Comparison of ENCODE assay signal across 8 cellular contexts in the genomic region with DNA sequence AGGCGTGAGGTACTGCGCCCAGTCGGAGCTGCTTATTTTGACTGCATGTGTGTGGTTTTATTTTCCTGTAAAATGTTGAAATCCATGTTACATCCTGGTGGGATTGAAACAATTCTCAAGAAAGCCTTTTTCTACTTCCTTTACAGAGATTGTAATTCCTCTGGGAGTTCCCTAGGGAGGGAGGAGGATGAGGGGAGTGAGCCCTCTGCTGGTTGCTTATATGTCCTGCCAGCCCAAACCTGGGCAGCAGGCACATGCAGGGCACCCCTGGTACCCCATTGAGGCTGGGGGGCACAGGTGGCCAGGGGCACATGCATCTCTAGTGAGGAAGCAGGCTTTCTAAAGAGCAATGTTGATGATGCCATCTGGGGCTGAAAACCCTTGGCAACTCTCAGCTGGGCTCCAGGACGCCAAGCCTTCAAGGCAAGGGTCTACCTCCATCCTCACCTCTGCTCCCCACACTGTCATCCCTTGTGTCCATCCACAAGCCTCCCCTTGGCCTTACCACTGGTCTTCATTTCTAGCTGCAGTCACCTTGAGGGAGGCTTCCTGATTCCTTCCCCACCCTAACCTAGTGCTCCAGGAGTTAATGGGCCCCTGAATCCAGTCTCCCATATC.
A peak's percentile ranks its signal among the peaks of the same experiment; 100 is the strongest.
DNase-seq lines count a peak whose midpoint lies in the region; ATAC-seq, FAIRE-seq and TF ChIP-seq lines count a peak whose summit lies in the region.

No MANE protein-coding gene starts in this region.

- ATAC-seq in K562 (peak; percentile 70), HepG2 (peak; percentile 87), GM21723 (IDR thresholded peaks at IDR 0.05; ENCODE audit: unreplicated experiment) (no peak), HG02884 (IDR thresholded peaks at IDR 0.05; ENCODE audit: unreplicated experiment) (no peak)

- CTCF ChIA-PET in K562 (lab: Yijun Ruan, JAX; ENCODE audit: low intra/inter-chr PET ratio), result interaction anchor here (1.4 to 2.6 kb wide), 3 partner anchors 334 to 610 kb away, joined by 3 to 15 read pairs (median 8); no protein-coding TSS in a partner anchor
- CTCF ChIA-PET in HepG2 (lab: Yijun Ruan, JAX; ENCODE audit: low intra/inter-chr PET ratio, low total read pairs), result interaction anchor here (2.7 to 3.9 kb wide), 3 partner anchors 276 to 352 kb away, joined by 26 to 46 read pairs (median 34); a partner anchor contains a TSS

- H3K27ac ChIP-seq in K562 (ENCODE audit: extremely low read depth, low read depth, low read length) (no peak overlapping the region), HepG2 (ENCODE audit: extremely low read length, insufficient read depth, low read length) (no peak overlapping the region)

- BruUV-seq in K562 (replicated peaks; lab: Mats Ljungman, UMichigan) (no TSS peak), HepG2 (replicated peaks; lab: Mats Ljungman, UMichigan) (no TSS peak)

- H3K9me3 ChIP-seq in K562 (replicated peaks; ENCODE audit: control insufficient read depth, insufficient read depth, low read depth, low read length), result no peaks in the 10 kb centered on the region
- H3K9me3 ChIP-seq in HepG2 (ENCODE audit: low read length), result no peaks in the 10 kb centered on the region

- peak; percentile 79 for DNase-seq in GM03348 (ENCODE audit: low spot score)
- DNase-seq in M059J (ENCODE audit: low read depth), result peak; percentile 67
- DNase-seq in K562 (ENCODE audit: extremely low read depth in 1 of 4, low spot score in 3 of 4), result peak; percentile 16 to 23 (median 19)
- DNase-seq in HepG2 (ENCODE audit: low spot score), result peak; percentile 7
- DNase-seq in NCI-H187 treated with DMSO at 0.1 percent for 48 hours (lab: John Stamatoyannopoulos, UW), result no peak
- no peak for DNase-seq in T-helper 9 cell

- H3K4me1 ChIP-seq in K562 (replicated peaks in 1 of 2; ENCODE audit: control insufficient read depth in 2 of 2, insufficient read depth in 2 of 2, low read length in 2 of 2) (no peaks in the 10 kb centered on the region), HepG2 (ENCODE audit: insufficient read depth, low read length) (no peaks in the 10 kb centered on the region)

- TF ChIP-seq EP300 in K562 (IDR thresholded peaks at IDR 0.05; ENCODE audit: low read length) (no peak), HepG2 (IDR thresholded peaks at IDR 0.05; ENCODE audit: low read depth in 2 of 2, low read length in 2 of 2) (no peak), HepG2 (CRISPR knock-in tag; IDR thresholded peaks at IDR 0.05; ENCODE audit: borderline replicate concordance) (no peak)

- H3K9ac ChIP-seq in K562 (ENCODE audit: insufficient read depth in 1 of 2, low read depth in 2 of 2, low read length in 2 of 2) (no peak overlapping the region), HepG2 (ENCODE audit: insufficient read depth, low read depth, low read length) (no peak overlapping the region)

- TF ChIP-seq CTCF in K562 (IDR thresholded peaks at IDR 0.05 in 2 of 3, conservative IDR thresholded peaks at IDR 0.05 in 1 of 3; ENCODE audit: insufficient read depth in 2 of 3, low read depth in 1 of 3, low read length in 3 of 3) (peak in 2 of 3 experiments; percentile 39 to 52; a peak in 4 of 6 replicates), HepG2 (CRISPR knock-in tag; IDR thresholded peaks at IDR 0.05) (peak; percentile 59)

- no peak overlapping the region for H3K4me2 ChIP-seq in K562 (ENCODE audit: insufficient read depth, low read length)
- no peak overlapping the region for H3K4me2 ChIP-seq in HepG2 (ENCODE audit: low read depth, low read length)

- H3K9me1 ChIP-seq in K562 (ENCODE audit: control insufficient read depth, insufficient read depth, low read length), result no peaks in the 10 kb centered on the region

- TF ChIP-seq POLR2A in K562 (conservative IDR thresholded peaks at IDR 0.05), result no peak
- no peak for TF ChIP-seq POLR2A in HepG2 (IDR thresholded peaks at IDR 0.05; ENCODE audit: insufficient read depth in 1 of 2, low read depth in 2 of 2, low read length in 2 of 2)

- H4K20me1 ChIP-seq in K562 (replicated peaks; ENCODE audit: control insufficient read depth, insufficient read depth, low read length) (no peaks in the 10 kb centered on the region), HepG2 (ENCODE audit: insufficient read depth, low read length) (no peaks in the 10 kb centered on the region)

- H3K27me3 ChIP-seq in K562 (ENCODE audit: control insufficient read depth in 2 of 2, insufficient read depth in 2 of 2, low read length in 2 of 2), result no peaks in the 10 kb centered on the region
- H3K27me3 ChIP-seq in HepG2 (ENCODE audit: control insufficient read depth in 1 of 2, insufficient read depth in 2 of 2, low read length in 2 of 2), result peaks cover 0 to 5% of the 10 kb centered on the region in 2 experiments; a peak in 1 of 5 replicates

- H3K79me2 ChIP-seq in K562 (ENCODE audit: control insufficient read depth, insufficient read depth, low read length) (no peaks in the 10 kb centered on the region), HepG2 (ENCODE audit: insufficient read depth, low read length) (no peaks in the 10 kb centered on the region)

- H3K4me3 ChIP-seq in K562 (no peak overlapping the region), HepG2 (replicated peaks in 1 of 3; ENCODE audit: insufficient read depth in 1 of 3, low read depth in 2 of 3, low read length in 3 of 3) (no peak overlapping the region)

- POLR2A ChIA-PET in K562 (lab: Yijun Ruan, JAX), result interaction anchor here (1.0 kb wide), 1 partner anchor 10 kb away, joined by 4 read pairs; no protein-coding TSS in a partner anchor
- POLR2A ChIA-PET in HepG2 (lab: Yijun Ruan, JAX), result no interaction called here

- H3K36me3 ChIP-seq in K562 (ENCODE audit: control insufficient read depth, insufficient read depth, low read length), result no peaks in the 10 kb centered on the region
- H3K36me3 ChIP-seq in HepG2 (replicated peaks in 1 of 2; ENCODE audit: control insufficient read depth in 1 of 2, insufficient read depth in 2 of 2, low read length in 2 of 2), result no peaks in the 10 kb centered on the region

- intact Hi-C loops in K562 (cut with micrococcal nuclease), result no loop called here
- intact Hi-C loops in HepG2 (cut with micrococcal nuclease; ENCODE audit: unreplicated experiment), result loop anchor here (5.0 to 10.0 kb wide), 2 partner anchors 507 to 610 kb away; no protein-coding TSS in a partner anchor

- in situ Hi-C loops in K562 (cut with MboI), result no loop called here
- in situ Hi-C loops in HepG2 (cut with HindIII; ENCODE audit: extremely low pct_ligation_motif_present, low pct_unique_long_range_greater_than_20kb), result loop anchor here (5.0 to 25.0 kb wide), 3 partner anchors 103 to 578 kb away; no protein-coding TSS in a partner anchor

- WGBS in K562 (ENCODE audit: insufficient coverage, low coverage, missing lambda C conversion rate), result 0% methylated on average over 4 of the region's 4 CpGs
- WGBS in HepG2 (ENCODE audit: low lambda C conversion rate), result 11% methylated on average over 4 of the region's 4 CpGs

- TF ChIP-seq RAD21 in K562 (CRISPR knock-in tag; conservative IDR thresholded peaks at IDR 0.05 in 1 of 2, IDR thresholded peaks at IDR 0.05 in 1 of 2), result peak in 1 of 2 experiments; percentile 35; a peak in 2 of 4 replicates
- TF ChIP-seq RAD21 in HepG2 (CRISPR knock-in tag; IDR thresholded peaks at IDR 0.05), result no peak

- H2AFZ ChIP-seq in K562 (ENCODE audit: low read depth, low read length), result no peak overlapping the region
- no peak overlapping the region for H2AFZ ChIP-seq in HepG2 (ENCODE audit: low read length)

- FAIRE-seq in K562 (lab: Jason Lieb, UNC) (no peak), HepG2 (lab: Jason Lieb, UNC) (no peak)

TF ChIP-seq in K562, 482 proteins besides CTCF, POLR2A, EP300 and RAD21:
- TF ChIP-seq SMC3 (conservative IDR thresholded peaks at IDR 0.05; ENCODE audit: insufficient read depth, low read depth, low read length) (0 out of 2 replicates have a peak, but pooled peaks have one; percentile 26), XRCC3 (IDR thresholded peaks at IDR 0.05) (no peak), TBP (optimal IDR thresholded peaks at IDR 0.05; ENCODE audit: low read depth, low read length) (no peak), ZNF140 (CRISPR knock-in tag; IDR thresholded peaks at IDR 0.05) (no peak)

TF ChIP-seq in HepG2, 621 proteins besides CTCF, POLR2A, EP300 and RAD21:
- TF ChIP-seq STAG1 (CRISPR knock-in tag; IDR thresholded peaks at IDR 0.05) (peak; percentile 46), NR2C2 (CRISPR knock-in tag; IDR thresholded peaks at IDR 0.05; ENCODE audit: borderline replicate concordance) (no peak), SMC3 (IDR thresholded peaks at IDR 0.05; ENCODE audit: low read length) (peak; percentile 50), AKAP8 (CRISPR knock-in tag; IDR thresholded peaks at IDR 0.05) (no peak), HNRNPL (IDR thresholded peaks at IDR 0.05; ENCODE audit: low read depth, low read length) (0 out of 2 replicates have a peak, but pooled peaks have one; percentile 32)
- TF ChIP-seq, protein P1, sequence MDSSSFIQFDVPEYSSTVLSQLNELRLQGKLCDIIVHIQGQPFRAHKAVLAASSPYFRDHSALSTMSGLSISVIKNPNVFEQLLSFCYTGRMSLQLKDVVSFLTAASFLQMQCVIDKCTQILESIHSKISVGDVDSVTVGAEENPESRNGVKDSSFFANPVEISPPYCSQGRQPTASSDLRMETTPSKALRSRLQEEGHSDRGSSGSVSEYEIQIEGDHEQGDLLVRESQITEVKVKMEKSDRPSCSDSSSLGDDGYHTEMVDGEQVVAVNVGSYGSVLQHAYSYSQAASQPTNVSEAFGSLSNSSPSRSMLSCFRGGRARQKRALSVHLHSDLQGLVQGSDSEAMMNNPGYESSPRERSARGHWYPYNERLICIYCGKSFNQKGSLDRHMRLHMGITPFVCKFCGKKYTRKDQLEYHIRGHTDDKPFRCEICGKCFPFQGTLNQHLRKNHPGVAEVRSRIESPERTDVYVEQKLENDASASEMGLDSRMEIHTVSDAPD (CRISPR knock-in tag; IDR thresholded peaks at IDR 0.05), result no peak
- TF ChIP-seq, protein P2, sequence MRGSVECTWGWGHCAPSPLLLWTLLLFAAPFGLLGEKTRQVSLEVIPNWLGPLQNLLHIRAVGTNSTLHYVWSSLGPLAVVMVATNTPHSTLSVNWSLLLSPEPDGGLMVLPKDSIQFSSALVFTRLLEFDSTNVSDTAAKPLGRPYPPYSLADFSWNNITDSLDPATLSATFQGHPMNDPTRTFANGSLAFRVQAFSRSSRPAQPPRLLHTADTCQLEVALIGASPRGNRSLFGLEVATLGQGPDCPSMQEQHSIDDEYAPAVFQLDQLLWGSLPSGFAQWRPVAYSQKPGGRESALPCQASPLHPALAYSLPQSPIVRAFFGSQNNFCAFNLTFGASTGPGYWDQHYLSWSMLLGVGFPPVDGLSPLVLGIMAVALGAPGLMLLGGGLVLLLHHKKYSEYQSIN (CRISPR knock-in tag; IDR thresholded peaks at IDR 0.05; ENCODE audit: borderline replicate concordance), result no peak
- TF ChIP-seq, protein P3, sequence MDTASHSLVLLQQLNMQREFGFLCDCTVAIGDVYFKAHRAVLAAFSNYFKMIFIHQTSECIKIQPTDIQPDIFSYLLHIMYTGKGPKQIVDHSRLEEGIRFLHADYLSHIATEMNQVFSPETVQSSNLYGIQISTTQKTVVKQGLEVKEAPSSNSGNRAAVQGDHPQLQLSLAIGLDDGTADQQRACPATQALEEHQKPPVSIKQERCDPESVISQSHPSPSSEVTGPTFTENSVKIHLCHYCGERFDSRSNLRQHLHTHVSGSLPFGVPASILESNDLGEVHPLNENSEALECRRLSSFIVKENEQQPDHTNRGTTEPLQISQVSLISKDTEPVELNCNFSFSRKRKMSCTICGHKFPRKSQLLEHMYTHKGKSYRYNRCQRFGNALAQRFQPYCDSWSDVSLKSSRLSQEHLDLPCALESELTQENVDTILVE (CRISPR knock-in tag; IDR thresholded peaks at IDR 0.05), result no peak
TF ChIP-seq in HepG2: peak in this region for 3.

Comparison
In these comparisons a context has a peak if more than half of its experiments do, and no peak if none do; other contexts are left out.
1. DNase-seq: peak in GM03348 (single experiment), M059J (single experiment), K562 (4 of 4) and HepG2 (single experiment); none in NCI-H187 treated with DMSO at 0.1 percent for 48 hours (single experiment) and T-helper 9 cell (single experiment).
2. ATAC-seq: peak in K562 (single experiment) and HepG2 (single experiment); none in GM21723 (single experiment) and HG02884 (single experiment).